In the genomic region with DNA sequence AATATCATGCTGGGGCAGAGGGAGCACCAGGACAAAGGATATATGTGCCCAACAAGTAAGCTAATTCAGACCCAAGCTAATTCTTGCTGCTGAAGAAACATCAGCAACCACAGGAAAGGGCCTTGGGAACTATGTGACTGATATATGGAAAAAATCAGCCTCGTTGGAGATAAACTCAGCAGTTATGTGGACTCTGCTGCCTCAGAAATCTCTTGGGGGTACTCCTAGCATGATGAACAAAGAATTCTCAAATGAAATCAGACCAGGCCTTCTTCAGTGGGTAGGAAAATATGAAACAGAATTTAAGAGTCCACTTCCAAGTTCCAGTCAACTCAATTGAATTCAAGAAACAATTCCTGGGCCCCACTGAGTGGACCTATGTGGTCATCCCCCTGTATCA, we compare ENCODE assay signal across 27 cellular contexts.
"Had no signal": no experiment of that assay in that cellular context is flagged by ENCODE, and none has a peak within 500 bp of the region (broad histone marks: within the 10 kb centered on the region; RNA-seq: fewer than 3 reads in every experiment).

No MANE protein-coding gene starts in this region.

- H3K9me3 Mint-ChIP-seq: mesothelial cell of epicardium; naive B cell; natural killer cell; stimulated activated memory B cell treated with anti-CD40 and anti-IgM and Interleukin-4, amounts not matched to agents 10 μg/mL and 1 μg/mL and 100 μg/mL, for 72 hours had no signal

- H3K4me1 ChIP-seq: lower lobe of right lung, parathyroid adenoma, right lobe of liver had no signal

- H3K27ac ChIP-seq: lower lobe of right lung, parathyroid adenoma, right atrium auricular region, right lobe of liver, stomach, upper lobe of left lung had no signal

- ATAC-seq: left cardiac atrium; left lobe of liver; lower lobe of right lung; natural killer cell; right lobe of liver; stimulated activated memory B cell treated with anti-CD40 and anti-IgM and Interleukin-4, amounts not matched to agents 10 μg/mL and 1 μg/mL and 100 μg/mL, for 72 hours; stimulated activated naive CD8-positive, alpha-beta T cell treated with anti-CD3 and anti-CD28 coated beads, Interleukin-15, Interleukin-2, amounts not matched to agents 100 U/mL and 50 U/mL, for 24 hours had no signal

- H3K36me3 ChIP-seq: lower lobe of right lung, right atrium auricular region, right lobe of liver, stomach, tibial nerve, upper lobe of left lung had no signal

- H3K4me3 ChIP-seq: lower lobe of right lung, right atrium auricular region, right lobe of liver, smooth muscle cell, stomach, tibial nerve, upper lobe of left lung had no signal

- H3K4me3 Mint-ChIP-seq: mesothelial cell of epicardium; naive B cell; natural killer cell; neural crest cell; stimulated activated memory B cell treated with anti-CD40 and anti-IgM and Interleukin-4, amounts not matched to agents 10 μg/mL and 1 μg/mL and 100 μg/mL, for 72 hours had no signal

- H3K36me3 Mint-ChIP-seq: mesothelial cell of epicardium; natural killer cell; stimulated activated memory B cell treated with anti-CD40 and anti-IgM and Interleukin-4, amounts not matched to agents 10 μg/mL and 1 μg/mL and 100 μg/mL, for 72 hours had no signal

- DNase-seq: head of caudate nucleus; hippocampal formation; kidney glomerular epithelial cell; left cardiac atrium; lower lobe of right lung; mammary epithelial cell; mesenchymal stem cell; naive B cell; natural killer cell; nucleus accumbens; right lobe of liver; stimulated activated CD4-positive, alpha-beta T cell treated with anti-CD3 and anti-CD28 coated beads, Interleukin-1b, Interleukin-23, amount 100 ng/mL, for 48 hours; stimulated activated CD4-positive, alpha-beta T cell treated with anti-CD3 and anti-CD28 coated beads, Interleukin-2, amount 100 ng/mL, for 48 hours; stimulated activated CD4-positive, alpha-beta T cell treated with anti-CD3 and anti-CD28 coated beads, Interleukin-4, amount 100 ng/mL, for 4 hours; stimulated activated CD8-positive, alpha-beta memory T cell treated with anti-CD3 and anti-CD28 coated beads, Interleukin-4, amount 100 ng/mL, for 48 hours; stimulated activated naive CD8-positive, alpha-beta T cell treated with anti-CD3 and anti-CD28 coated beads, Interleukin-15, Interleukin-2, amounts not matched to agents 100 U/mL and 50 U/mL, for 24 hours; stomach; upper lobe of left lung had no signal

- H3K9me3 ChIP-seq: lower lobe of right lung, right atrium auricular region, right lobe of liver, stomach, tibial nerve, upper lobe of left lung had no signal

- H3K4me1 Mint-ChIP-seq: naive B cell; natural killer cell; stimulated activated memory B cell treated with anti-CD40 and anti-IgM and Interleukin-4, amounts not matched to agents 10 μg/mL and 1 μg/mL and 100 μg/mL, for 72 hours had no signal

- H3K27me3 ChIP-seq: right atrium auricular region, right lobe of liver, stomach, tibial nerve, upper lobe of left lung had no signal

- H3K27ac Mint-ChIP-seq: mesothelial cell of epicardium; natural killer cell; progenitor cell of endocrine pancreas; stimulated activated memory B cell treated with anti-CD40 and anti-IgM and Interleukin-4, amounts not matched to agents 10 μg/mL and 1 μg/mL and 100 μg/mL, for 72 hours had no signal
